In genomic region chr4:138650917-138651564, GRCh38 we compare ENCODE assay signal across 11 cellular contexts.
A peak's percentile ranks its signal among the peaks of the same experiment; 100 is the strongest.
DNase-seq lines count a peak whose midpoint lies in the region; ATAC-seq, FAIRE-seq and TF ChIP-seq lines count a peak whose summit lies in the region.
"Had no signal": no experiment of that assay in that cellular context is flagged by ENCODE, and none has a peak within 500 bp of the region (broad histone marks: within the 10 kb centered on the region; RNA-seq: fewer than 3 reads in every experiment).

No MANE protein-coding gene starts in this region.

- ATAC-seq in GM21390 (IDR thresholded peaks at IDR 0.05; ENCODE audit: unreplicated experiment), result peak; percentile 48
- ATAC-seq in GM18861 (IDR thresholded peaks at IDR 0.05; ENCODE audit: unreplicated experiment), result no peak
- ATAC-seq in omental fat pad (ENCODE audit: low FRiP score), result no peak

- DNase-seq in MG63 (peak; percentile 22), bronchial epithelial cell (ENCODE audit: low read depth) (peak; percentile 72), skeletal muscle cell (ENCODE audit: low read depth) (peak; percentile 32), omental fat pad (ENCODE audit: low spot score) (no peak)
- no peak for DNase-seq in stimulated activated CD8-positive, alpha-beta memory T cell treated with anti-CD3 and anti-CD28 coated beads, Interleukin-4, amount 100 ng/mL, for 48 hours
- DNase-seq: activated CD4-positive, alpha-beta memory T cell treated with anti-CD3 and anti-CD28 coated beads, Interleukin-2, amount 10 ng/mL, durations not matched to agents 7 days and 5 days; NCI-H2227 treated with DMSO at 0.1 percent for 48 hours; stimulated activated CD4-positive, alpha-beta T cell treated with anti-CD3 and anti-CD28 coated beads, Interleukin-2, amount 100 ng/mL, for 24 hours had no signal

- H3K4me3 ChIP-seq in MG63 (no peak overlapping the region), bronchial epithelial cell (ENCODE audit: low read depth, low read length) (no peak overlapping the region), skeletal muscle cell (ENCODE audit: low read depth, low read length) (no peak overlapping the region)

- no peaks in the 10 kb centered on the region for H3K9me3 ChIP-seq in MG63

- no peaks in the 10 kb centered on the region for H3K36me3 ChIP-seq in MG63
- H3K36me3 ChIP-seq in bronchial epithelial cell (ENCODE audit: control insufficient read depth, insufficient read depth, low read length), result no peaks in the 10 kb centered on the region

- FAIRE-seq in bronchial epithelial cell (lab: Jason Lieb, UNC), result no peak
- FAIRE-seq: GM12891 had no signal

- H3K27me3 ChIP-seq in MG63 (no peaks in the 10 kb centered on the region), bronchial epithelial cell (ENCODE audit: control insufficient read depth, insufficient read depth, low read length) (no peaks in the 10 kb centered on the region)

- no peak for TF ChIP-seq CTCF in bronchial epithelial cell (IDR thresholded peaks at IDR 0.05; ENCODE audit: insufficient read depth, low read length, severe bottlenecking)
- TF ChIP-seq CTCF in omental fat pad (IDR thresholded peaks at IDR 0.05), result no peak

Comparison
In these comparisons a context has a peak if more than half of its experiments do, and no peak if none do; other contexts are left out.
1. DNase-seq: peak in MG63 (single experiment), bronchial epithelial cell (single experiment) and skeletal muscle cell (single experiment); none in omental fat pad (single experiment) and stimulated activated CD8-positive, alpha-beta memory T cell treated with anti-CD3 and anti-CD28 coated beads, Interleukin-4, amount 100 ng/mL, for 48 hours (single experiment).